18 cellular contexts compared by ENCODE assay signal in genomic region chr16:86628614-86629013, GRCh38. TPM values are rescaled to one million over a fixed set of nuclear protein-coding genes. Genes with fewer than 3 reads are reported as not detected.
"Had no signal": no experiment of that assay in that cellular context is flagged by ENCODE, and none has a peak within 500 bp of the region (broad histone marks: within the 10 kb centered on the region; RNA-seq: fewer than 3 reads in every experiment).

No MANE protein-coding gene starts in this region.

- H3K27ac Mint-ChIP-seq: activated naive CD4-positive, alpha-beta T cell treated with anti-CD3 and anti-CD28 coated beads, Interleukin-2, amount 50 U/mL, for 24 hours; activated T-cell treated with anti-CD3 and anti-CD28 coated beads, Interleukin-2, amount 50 U/mL, for 72 hours; nephron; progenitor cell of endocrine pancreas had no signal

- H3K4me3 Mint-ChIP-seq: activated naive CD4-positive, alpha-beta T cell treated with anti-CD3 and anti-CD28 coated beads, Interleukin-2, amount 50 U/mL, for 24 hours; activated T-cell treated with anti-CD3 and anti-CD28 coated beads, Interleukin-2, amount 50 U/mL, for 72 hours; nephron had no signal

- DNase-seq: activated CD4-positive, alpha-beta T cell treated with anti-CD3 and anti-CD28 coated beads, Interleukin-2, amount 50 U/mL, for 1 hour; activated CD8-positive, alpha-beta memory T cell treated with anti-CD3 and anti-CD28 coated beads for 24 hours; activated CD8-positive, alpha-beta memory T cell treated with anti-CD3 and anti-CD28 coated beads, Interleukin-2, amount 50 U/mL, for 48 hours; activated gamma-delta T cell; activated T-cell treated with anti-CD3 and anti-CD28 coated beads, Interleukin-2, amount 50 U/mL, for 72 hours; dorsolateral prefrontal cortex; left cardiac atrium; lower lobe of right lung; midbrain; stimulated activated CD4-positive, alpha-beta T cell treated with anti-CD3 and anti-CD28 coated beads, Interleukin-2, amount 100 ng/mL, for 24 hours; stimulated activated naive CD8-positive, alpha-beta T cell treated with anti-CD3 and anti-CD28 coated beads, Interleukin-15, Interleukin-2, amounts not matched to agents 100 U/mL and 50 U/mL, for 24 hours; substantia nigra; T1000; uterus had no signal

- ATAC-seq: activated T-cell treated with anti-CD3 and anti-CD28 coated beads, Interleukin-2, amount 50 U/mL, for 72 hours; left cardiac atrium; lower lobe of right lung; stimulated activated naive CD8-positive, alpha-beta T cell treated with anti-CD3 and anti-CD28 coated beads, Interleukin-15, Interleukin-2, amounts not matched to agents 100 U/mL and 50 U/mL, for 24 hours had no signal

- H3K9me3 Mint-ChIP-seq: activated naive CD4-positive, alpha-beta T cell treated with anti-CD3 and anti-CD28 coated beads, Interleukin-2, amount 50 U/mL, for 24 hours; activated T-cell treated with anti-CD3 and anti-CD28 coated beads, Interleukin-2, amount 50 U/mL, for 72 hours; nephron had no signal

- H3K4me1 Mint-ChIP-seq: activated naive CD4-positive, alpha-beta T cell treated with anti-CD3 and anti-CD28 coated beads, Interleukin-2, amount 50 U/mL, for 24 hours had no signal

- H3K36me3 Mint-ChIP-seq: activated naive CD4-positive, alpha-beta T cell treated with anti-CD3 and anti-CD28 coated beads, Interleukin-2, amount 50 U/mL, for 24 hours had no signal

RNA-seq across cellular contexts. Expression of gene FOXL1, which starts 50.3 kb away (rescaled TPM):
- total RNA-seq: progenitor cell of endocrine pancreas; T-helper 1 cell treated with Interleukin-12 subunit alpha and Interleukin-12 subunit beta and Interleukin-4 antibody, amounts not matched to agents 30 ng/mL and 1 ng/mL, for 36 hours had no signal
